In the genomic region with DNA sequence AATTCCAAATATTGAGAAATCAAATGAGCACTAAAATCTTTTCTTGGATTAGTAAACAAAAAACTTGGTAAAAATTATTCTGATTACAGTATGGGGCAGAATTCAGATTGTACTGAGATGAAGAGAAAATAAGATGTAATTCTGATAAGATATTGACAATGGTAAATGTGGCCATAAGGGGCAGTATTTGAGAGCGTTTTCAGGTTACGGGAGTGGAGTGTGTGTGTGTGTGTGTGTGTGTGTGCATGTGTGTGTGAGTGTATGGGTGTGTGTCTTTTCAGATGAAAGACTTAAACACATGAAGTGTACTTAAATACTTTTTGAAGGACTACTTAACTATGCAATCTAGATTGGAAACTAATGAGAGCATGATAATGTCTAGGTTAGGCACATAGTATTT, we compare ENCODE assay signal across 13 cellular contexts.
A peak's percentile ranks its signal among the peaks of the same experiment; 100 is the strongest.
DNase-seq lines count a peak whose midpoint lies in the region; ATAC-seq and TF ChIP-seq lines count a peak whose summit lies in the region.
"Had no signal": no experiment of that assay in that cellular context is flagged by ENCODE, and none has a peak within 500 bp of the region (broad histone marks: within the 10 kb centered on the region; RNA-seq: fewer than 3 reads in every experiment).

No MANE protein-coding gene starts in this region.

- H3K36me3 Mint-ChIP-seq in activated naive CD4-positive, alpha-beta T cell treated with anti-CD3 and anti-CD28 coated beads, Interleukin-2, amount 50 U/mL, for 72 hours = peaks cover 7 to 9% of the 10 kb centered on the region in 2 donors

- 31 to 47% methylated on average over 2 of the region's 2 CpGs for WGBS in upper lobe of left lung, 2 donors

- no peaks in the 10 kb centered on the region for H3K36me3 ChIP-seq in Loucy (ENCODE audit: insufficient read depth, low read length)
- no peaks in the 10 kb centered on the region for H3K36me3 ChIP-seq in upper lobe of left lung

- DNase-seq in activated naive CD4-positive, alpha-beta T cell treated with anti-CD3 and anti-CD28 coated beads, Interleukin-2, amount 50 U/mL, for 16 hours = peak; percentile 10
- DNase-seq in activated naive CD4-positive, alpha-beta T cell treated with anti-CD3 and anti-CD28 coated beads, Interleukin-2, amount 50 U/mL, for 72 hours (ENCODE audit: low spot score in 2 of 2) = no peak
- DNase-seq in choroid plexus epithelial cell (ENCODE audit: low read depth) (peak; percentile 27), upper lobe of left lung (no peak), occipital lobe (lab: John Stamatoyannopoulos, UW) (no peak), posterior cingulate gyrus (no peak)
- DNase-seq: dorsolateral prefrontal cortex, NCI-H510A treated with DMSO at 0.1 percent for 48 hours, T-helper 9 cell had no signal

- peaks cover 6 to 7% of the 10 kb centered on the region in 2 donors for H3K9me3 Mint-ChIP-seq in activated naive CD4-positive, alpha-beta T cell treated with anti-CD3 and anti-CD28 coated beads, Interleukin-2, amount 50 U/mL, for 72 hours

- TF ChIP-seq POLR2A in upper lobe of left lung (IDR thresholded peaks at IDR 0.05) = no peak

- H3K4me3 ChIP-seq in Loucy (ENCODE audit: low read length, poor library complexity, severe bottlenecking) = no peak overlapping the region
- no peak overlapping the region for H3K4me3 ChIP-seq in choroid plexus epithelial cell (ENCODE audit: low read depth, low read length)
- H3K4me3 ChIP-seq in upper lobe of left lung = no peak overlapping the region
- H3K4me3 ChIP-seq: dorsolateral prefrontal cortex had no signal

- H4K20me1 ChIP-seq in Loucy (ENCODE audit: insufficient read depth, low read length, poor library complexity, severe bottlenecking) = no peaks in the 10 kb centered on the region

- H3K9me2 ChIP-seq in Loucy (replicated peaks; ENCODE audit: low read depth, low read length) = no peaks in the 10 kb centered on the region

- intact Hi-C loops in posterior cingulate gyrus (cut with DNase I) = no loop called here

- H3K27ac Mint-ChIP-seq in activated naive CD4-positive, alpha-beta T cell treated with anti-CD3 and anti-CD28 coated beads, Interleukin-2, amount 50 U/mL, for 72 hours = no peak overlapping the region
- H3K27ac Mint-ChIP-seq: activated T-helper 17 cell treated with anti-CD3 and anti-CD28 coated beads, Interleukin-2, amount 50 U/mL, for 72 hours had no signal

- no peak overlapping the region for H3K9ac ChIP-seq in Loucy (ENCODE audit: low read depth, low read length, poor library complexity, severe bottlenecking)

- H3K27ac ChIP-seq in upper lobe of left lung = no peak overlapping the region
- H3K27ac ChIP-seq: dorsolateral prefrontal cortex had no signal

- H3K27me3 ChIP-seq in Loucy (ENCODE audit: insufficient read depth, low read length, poor library complexity, severe bottlenecking) = no peaks in the 10 kb centered on the region
- no peaks in the 10 kb centered on the region for H3K27me3 ChIP-seq in upper lobe of left lung
- H3K27me3 ChIP-seq: dorsolateral prefrontal cortex had no signal

- ATAC-seq in activated naive CD4-positive, alpha-beta T cell treated with anti-CD3 and anti-CD28 coated beads, Interleukin-2, amount 50 U/mL, for 72 hours = no peak
- ATAC-seq in upper lobe of left lung (ENCODE audit: low FRiP score in 2 of 2) (peak; percentile 43 to 49), GM21367 (IDR thresholded peaks at IDR 0.05; ENCODE audit: unreplicated experiment) (no peak)
- ATAC-seq: activated T-helper 17 cell treated with anti-CD3 and anti-CD28 coated beads, Interleukin-2, amount 50 U/mL, for 72 hours; naive thymus-derived CD8-positive, alpha-beta T cell had no signal

- H3K9me3 ChIP-seq in Loucy (ENCODE audit: insufficient read depth, low read depth, low read length) (no peaks in the 10 kb centered on the region), upper lobe of left lung (no peaks in the 10 kb centered on the region)

- TF ChIP-seq EP300 in upper lobe of left lung (IDR thresholded peaks at IDR 0.05) = no peak

- TF ChIP-seq CTCF in Loucy (conservative IDR thresholded peaks at IDR 0.05; ENCODE audit: low read length) (peak; percentile 67), choroid plexus epithelial cell (conservative IDR thresholded peaks at IDR 0.05; ENCODE audit: low read depth, low read length) (peak; percentile 23), upper lobe of left lung (IDR thresholded peaks at IDR 0.05) (peak in 1 of 6 experiments; percentile 17)

- peaks cover 5% of the 10 kb centered on the region; the same call in 1 of the 2 replicates for H3F3A ChIP-seq in Loucy (ENCODE audit: low read depth)

- H2AFZ ChIP-seq in Loucy (ENCODE audit: low read length) = no peak overlapping the region

- H3K4me1 ChIP-seq in Loucy (ENCODE audit: insufficient read depth, low read length, poor library complexity, severe bottlenecking) = peaks cover 33% of the 10 kb centered on the region
- H3K4me1 ChIP-seq in upper lobe of left lung = peaks cover 0 to 5% (median 0%) of the 10 kb centered on the region in 4 donors

- no peak overlapping the region for H3K4me2 ChIP-seq in Loucy (ENCODE audit: low read depth, low read length, poor library complexity, severe bottlenecking)

- H3K79me2 ChIP-seq in Loucy (ENCODE audit: insufficient read depth, low read length) = no peaks in the 10 kb centered on the region

Comparison
In these comparisons a context has a peak if more than half of its experiments do, and no peak if none do; other contexts are left out.
1. DNase-seq: peak in activated naive CD4-positive, alpha-beta T cell treated with anti-CD3 and anti-CD28 coated beads, Interleukin-2, amount 50 U/mL, for 16 hours (single experiment) and choroid plexus epithelial cell (single experiment); none in activated naive CD4-positive, alpha-beta T cell treated with anti-CD3 and anti-CD28 coated beads, Interleukin-2, amount 50 U/mL, for 72 hours (0 of 2), upper lobe of left lung (0 of 2), occipital lobe (single experiment) and posterior cingulate gyrus (0 of 10).
2. ATAC-seq: peak in upper lobe of left lung (2 of 2); none in activated naive CD4-positive, alpha-beta T cell treated with anti-CD3 and anti-CD28 coated beads, Interleukin-2, amount 50 U/mL, for 72 hours (0 of 2) and GM21367 (single experiment).